ENCODE assay signal across 1 cellular context in genomic region chr5:97531549-97531948, GRCh38.
TF ChIP-seq lines count a peak whose summit lies in the region.

No MANE protein-coding gene starts in this region.

TF ChIP-seq in GM12878, 131 proteins besides CTCF, POLR2A, EP300 and RAD21 (continued from another document):
- TF ChIP-seq, protein P1, sequence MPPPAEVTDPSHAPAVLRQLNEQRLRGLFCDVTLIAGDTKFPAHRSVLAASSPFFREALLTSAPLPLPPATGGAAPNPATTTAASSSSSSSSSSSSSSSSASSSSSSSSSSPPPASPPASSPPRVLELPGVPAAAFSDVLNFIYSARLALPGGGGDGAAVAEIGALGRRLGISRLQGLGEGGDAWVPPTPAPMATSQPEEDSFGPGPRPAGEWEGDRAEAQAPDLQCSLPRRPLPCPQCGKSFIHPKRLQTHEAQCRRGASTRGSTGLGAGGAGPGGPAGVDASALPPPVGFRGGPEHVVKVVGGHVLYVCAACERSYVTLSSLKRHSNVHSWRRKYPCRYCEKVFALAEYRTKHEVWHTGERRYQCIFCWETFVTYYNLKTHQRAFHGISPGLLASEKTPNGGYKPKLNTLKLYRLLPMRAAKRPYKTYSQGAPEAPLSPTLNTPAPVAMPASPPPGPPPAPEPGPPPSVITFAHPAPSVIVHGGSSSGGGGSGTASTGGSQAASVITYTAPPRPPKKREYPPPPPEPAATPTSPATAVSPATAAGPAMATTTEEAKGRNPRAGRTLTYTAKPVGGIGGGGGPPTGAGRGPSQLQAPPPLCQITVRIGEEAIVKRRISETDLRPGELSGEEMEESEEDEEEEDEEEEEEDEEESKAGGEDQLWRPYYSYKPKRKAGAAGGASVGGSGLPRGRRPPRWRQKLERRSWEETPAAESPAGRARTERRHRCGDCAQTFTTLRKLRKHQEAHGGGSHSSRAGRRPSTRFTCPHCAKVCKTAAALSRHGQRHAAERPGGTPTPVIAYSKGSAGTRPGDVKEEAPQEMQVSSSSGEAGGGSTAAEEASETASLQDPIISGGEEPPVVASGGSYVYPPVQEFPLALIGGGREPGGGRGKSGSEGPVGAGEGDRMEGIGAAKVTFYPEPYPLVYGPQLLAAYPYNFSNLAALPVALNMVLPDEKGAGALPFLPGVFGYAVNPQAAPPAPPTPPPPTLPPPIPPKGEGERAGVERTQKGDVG (CRISPR knock-in tag; IDR thresholded peaks at IDR 0.05) = no peak
- TF ChIP-seq IRF5 (IDR thresholded peaks at IDR 0.05; ENCODE audit: borderline replicate concordance) (no peak), CEBPB (IDR thresholded peaks at IDR 0.05; ENCODE audit: borderline replicate concordance in 1 of 2, low read depth in 2 of 2, low read length in 2 of 2) (no peak), PRDM15 (CRISPR knock-in tag; IDR thresholded peaks at IDR 0.05) (no peak), E2F8 (IDR thresholded peaks at IDR 0.05; ENCODE audit: low read depth, partially characterized antibody) (no peak), NR2F1 (conservative IDR thresholded peaks at IDR 0.05) (no peak), JUNB (IDR thresholded peaks at IDR 0.05) (no peak), IKZF2 (IDR thresholded peaks at IDR 0.05) (peak in 1 of 2 experiments; percentile 22; a peak in 1 of 4 replicates), POLR2AphosphoS5 (IDR thresholded peaks at IDR 0.05; ENCODE audit: low read length) (no peak), HDAC2 (IDR thresholded peaks at IDR 0.05) (no peak), CUX1 (IDR thresholded peaks at IDR 0.05; ENCODE audit: insufficient replicate concordance, low read depth, low read length) (no peak), ATF7 (IDR thresholded peaks at IDR 0.05; ENCODE audit: low read depth) (peak; percentile 31; the same call in 1 of the 2 replicates), IKZF1 (conservative IDR thresholded peaks at IDR 0.05) (0 out of 2 replicates have a peak, but pooled peaks have one; percentile 21), SPI1 (IDR thresholded peaks at IDR 0.05; ENCODE audit: borderline replicate concordance, insufficient read depth, low read depth, low read length) (peak; percentile 40; the same call in 1 of the 2 replicates), BMI1 (IDR thresholded peaks at IDR 0.05; ENCODE audit: borderline replicate concordance) (no peak)
- TF ChIP-seq, protein P2, sequence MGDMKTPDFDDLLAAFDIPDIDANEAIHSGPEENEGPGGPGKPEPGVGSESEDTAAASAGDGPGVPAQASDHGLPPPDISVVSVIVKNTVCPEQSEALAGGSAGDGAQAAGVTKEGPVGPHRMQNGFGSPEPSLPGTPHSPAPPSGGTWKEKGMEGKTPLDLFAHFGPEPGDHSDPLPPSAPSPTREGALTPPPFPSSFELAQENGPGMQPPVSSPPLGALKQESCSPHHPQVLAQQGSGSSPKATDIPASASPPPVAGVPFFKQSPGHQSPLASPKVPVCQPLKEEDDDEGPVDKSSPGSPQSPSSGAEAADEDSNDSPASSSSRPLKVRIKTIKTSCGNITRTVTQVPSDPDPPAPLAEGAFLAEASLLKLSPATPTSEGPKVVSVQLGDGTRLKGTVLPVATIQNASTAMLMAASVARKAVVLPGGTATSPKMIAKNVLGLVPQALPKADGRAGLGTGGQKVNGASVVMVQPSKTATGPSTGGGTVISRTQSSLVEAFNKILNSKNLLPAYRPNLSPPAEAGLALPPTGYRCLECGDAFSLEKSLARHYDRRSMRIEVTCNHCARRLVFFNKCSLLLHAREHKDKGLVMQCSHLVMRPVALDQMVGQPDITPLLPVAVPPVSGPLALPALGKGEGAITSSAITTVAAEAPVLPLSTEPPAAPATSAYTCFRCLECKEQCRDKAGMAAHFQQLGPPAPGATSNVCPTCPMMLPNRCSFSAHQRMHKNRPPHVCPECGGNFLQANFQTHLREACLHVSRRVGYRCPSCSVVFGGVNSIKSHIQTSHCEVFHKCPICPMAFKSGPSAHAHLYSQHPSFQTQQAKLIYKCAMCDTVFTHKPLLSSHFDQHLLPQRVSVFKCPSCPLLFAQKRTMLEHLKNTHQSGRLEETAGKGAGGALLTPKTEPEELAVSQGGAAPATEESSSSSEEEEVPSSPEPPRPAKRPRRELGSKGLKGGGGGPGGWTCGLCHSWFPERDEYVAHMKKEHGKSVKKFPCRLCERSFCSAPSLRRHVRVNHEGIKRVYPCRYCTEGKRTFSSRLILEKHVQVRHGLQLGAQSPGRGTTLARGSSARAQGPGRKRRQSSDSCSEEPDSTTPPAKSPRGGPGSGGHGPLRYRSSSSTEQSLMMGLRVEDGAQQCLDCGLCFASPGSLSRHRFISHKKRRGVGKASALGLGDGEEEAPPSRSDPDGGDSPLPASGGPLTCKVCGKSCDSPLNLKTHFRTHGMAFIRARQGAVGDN (IDR thresholded peaks at IDR 0.05) = no peak
